1 cellular context compared by ENCODE assay signal in genomic region chr17:38602862-38603785, GRCh38.
TF ChIP-seq lines count a peak whose summit lies in the region.

No MANE protein-coding gene starts in this region.

TF ChIP-seq in H1, 55 proteins besides CTCF, POLR2A, EP300 and RAD21 (continued from another document):
- no peak for TF ChIP-seq EZH2 (IDR thresholded peaks at IDR 0.05; ENCODE audit: low read depth, low read length, severe bottlenecking)
- no peak for TF ChIP-seq YY1 (IDR thresholded peaks at IDR 0.05; ENCODE audit: low read depth, low read length)
- 0 out of 4 replicates have a peak, but pooled peaks of 1 of the 2 experiments have one; percentile 35 for TF ChIP-seq SIN3A (conservative IDR thresholded peaks at IDR 0.05 in 1 of 2, IDR thresholded peaks at IDR 0.05 in 1 of 2; ENCODE audit: low read depth in 1 of 2, low read length in 2 of 2)
- peak; percentile 74 for TF ChIP-seq EGR1 (IDR thresholded peaks at IDR 0.05; ENCODE audit: borderline replicate concordance, low read depth, low read length)
- TF ChIP-seq TCF12 (IDR thresholded peaks at IDR 0.05; ENCODE audit: low read depth, low read length), result no peak
